ENCODE assay signal across 23 cellular contexts in the genomic region with DNA sequence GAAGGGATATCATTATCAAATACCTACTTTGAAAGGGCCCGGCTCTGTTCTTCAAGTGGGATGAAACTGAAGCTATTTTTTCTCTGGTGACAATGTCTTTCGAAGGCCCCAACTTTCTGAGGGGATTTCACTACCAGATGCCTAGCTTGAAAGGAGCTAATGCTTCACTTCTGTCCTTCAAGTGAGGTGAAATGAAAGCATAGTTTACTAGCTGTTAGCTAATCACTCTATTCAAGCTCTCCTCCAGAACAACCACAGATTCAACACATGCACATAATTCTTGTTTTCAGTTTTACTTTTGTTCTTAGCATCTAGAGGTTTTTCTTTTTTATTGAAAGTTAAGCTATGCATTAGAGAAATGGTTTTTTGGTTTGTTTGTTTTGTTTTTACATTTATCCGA.
DNase-seq lines count a peak whose midpoint lies in the region; ATAC-seq and TF ChIP-seq lines count a peak whose summit lies in the region.
"Had no signal": no experiment of that assay in that cellular context is flagged by ENCODE, and none has a peak within 500 bp of the region (broad histone marks: within the 10 kb centered on the region; RNA-seq: fewer than 3 reads in every experiment).

No MANE protein-coding gene starts in this region.

- ATAC-seq in GM19023 (IDR thresholded peaks at IDR 0.05; ENCODE audit: unreplicated experiment) (peak; percentile 78), HG02981 (IDR thresholded peaks at IDR 0.05; ENCODE audit: unreplicated experiment) (peak; percentile 89), HG03460 (IDR thresholded peaks at IDR 0.05; ENCODE audit: unreplicated experiment) (peak; percentile 76)
- ATAC-seq: PC-3 had no signal

- no peaks in the 10 kb centered on the region for H3K36me3 Mint-ChIP-seq in chondrocyte (ENCODE audit: low read depth)

- H3K9me3 Mint-ChIP-seq in chondrocyte (ENCODE audit: low read depth): no peaks in the 10 kb centered on the region

- DNase-seq in COR-L47 (lab: John Stamatoyannopoulos, UW) (no peak), cerebellar cortex (ENCODE audit: low spot score) (no peak), lower leg skin (ENCODE audit: low spot score in 2 of 2) (no peak), chondrocyte (ENCODE audit: low spot score) (no peak)
- DNase-seq: CD4-positive, alpha-beta T cell; HCEC 1CT; Karpas-422; MV-4-11; NCI-H1105; NCI-H1436 treated with DMSO at 0.1 percent for 48 hours; NCI-H187 treated with DMSO at 0.1 percent for 48 hours; NCI-H2171 treated with DMSO at 0.1 percent for 48 hours; NCI-H524; NCI-H748 treated with DMSO at 0.1 percent for 48 hours; NK-92 treated with Interleukin-12 subunit alpha and Interleukin-12 subunit beta, amount 100 ng/mL, for 24 hours; PC-3; SK-N-SH; SW 1271 had no signal

- no peak overlapping the region for H3K4me3 Mint-ChIP-seq in chondrocyte (ENCODE audit: unreplicated experiment)
- H3K4me3 Mint-ChIP-seq: CD4-positive, alpha-beta T cell; T-helper 1 cell treated with Interleukin-12 subunit alpha and Interleukin-12 subunit beta and Interleukin-4 antibody, amounts not matched to agents 30 μg/mL and 1 μg/mL, for 36 hours had no signal

- no peaks in the 10 kb centered on the region for H3K4me1 Mint-ChIP-seq in chondrocyte (ENCODE audit: low read depth)

- TF ChIP-seq CTCF in lower leg skin (IDR thresholded peaks at IDR 0.05): no peak
- no peak for TF ChIP-seq CTCF in chondrocyte (IDR thresholded peaks at IDR 0.05)

- H3K4me3 ChIP-seq in lower leg skin (ENCODE audit: low read depth, poor library complexity, severe bottlenecking): no peak overlapping the region
- H3K4me3 ChIP-seq: BLaER1 had no signal

- 90 to 97% methylated on average over 3 of the region's 3 CpGs for WGBS in lower leg skin, 2 donors

- no peaks in the 10 kb centered on the region for H3K27me3 Mint-ChIP-seq in chondrocyte (ENCODE audit: low read depth)
- H3K27me3 Mint-ChIP-seq: CD4-positive, alpha-beta T cell had no signal

- no peak for TF ChIP-seq POLR2A in lower leg skin (IDR thresholded peaks at IDR 0.05)

- H3K27ac Mint-ChIP-seq in chondrocyte (ENCODE audit: unreplicated experiment): no peak overlapping the region
- H3K27ac Mint-ChIP-seq: CD4-positive, alpha-beta T cell; T-helper 1 cell treated with Interleukin-12 subunit alpha and Interleukin-12 subunit beta and Interleukin-4 antibody, amounts not matched to agents 30 μg/mL and 1 μg/mL, for 36 hours had no signal

- intact Hi-C loops in lower leg skin (cut with DNase I; ENCODE audit: low total_unique reads): no loop called here
